ENCODE assay signal across 29 cellular contexts in the genomic region with DNA sequence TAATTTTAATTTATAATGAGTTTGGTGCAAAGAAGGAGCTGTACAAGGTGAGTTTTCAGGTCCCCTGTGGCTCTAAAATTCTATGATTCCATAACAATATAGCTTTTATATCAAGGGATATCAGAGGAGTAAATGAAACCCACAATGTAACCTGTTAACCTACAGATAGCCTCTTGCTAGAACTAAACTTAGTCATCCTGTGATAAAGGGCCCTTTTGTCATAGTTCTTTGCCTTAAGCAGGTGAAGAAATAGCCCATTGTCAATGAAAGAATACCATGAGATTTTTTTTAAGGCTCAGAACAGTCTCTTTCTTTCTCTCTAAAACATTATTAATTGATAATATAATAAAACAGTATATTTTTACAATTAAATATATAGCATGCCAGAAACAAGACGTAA.
"Had no signal": no experiment of that assay in that cellular context is flagged by ENCODE, and none has a peak within 500 bp of the region (broad histone marks: within the 10 kb centered on the region; RNA-seq: fewer than 3 reads in every experiment).

No MANE protein-coding gene starts in this region.

- H3K27me3 Mint-ChIP-seq: effector memory CD8-positive, alpha-beta T cell; stimulated activated naive CD8-positive, alpha-beta T cell treated with anti-CD3 and anti-CD28 coated beads, Interleukin-15, amount 100 ng/mL, for 72 hours had no signal

- H3K36me3 Mint-ChIP-seq: naive thymus-derived CD4-positive, alpha-beta T cell had no signal

- H3K27me3 ChIP-seq: gastroesophageal sphincter, heart left ventricle, hepatocyte, left lung, right atrium auricular region, thyroid gland, vagina had no signal

- FAIRE-seq: endometrium had no signal

- H3K4me1 Mint-ChIP-seq: naive thymus-derived CD4-positive, alpha-beta T cell; nephron progenitor cell; stimulated activated naive CD8-positive, alpha-beta T cell treated with anti-CD3 and anti-CD28 coated beads, Interleukin-15, amount 100 ng/mL, for 72 hours had no signal

- H3K9me3 Mint-ChIP-seq: nephron progenitor cell; stimulated activated naive CD8-positive, alpha-beta T cell treated with anti-CD3 and anti-CD28 coated beads, Interleukin-15, amount 100 ng/mL, for 72 hours had no signal

- H3K36me3 ChIP-seq: gastroesophageal sphincter, heart left ventricle, left lung, prostate gland, right atrium auricular region, thyroid gland, vagina had no signal

- H3K4me3 Mint-ChIP-seq: effector memory CD8-positive, alpha-beta T cell; naive thymus-derived CD4-positive, alpha-beta T cell; nephron progenitor cell; stimulated activated naive CD8-positive, alpha-beta T cell treated with anti-CD3 and anti-CD28 coated beads, Interleukin-15, amount 100 ng/mL, for 72 hours had no signal

- H3K27ac Mint-ChIP-seq: effector memory CD8-positive, alpha-beta T cell; naive thymus-derived CD4-positive, alpha-beta T cell; nephron progenitor cell; stimulated activated naive CD8-positive, alpha-beta T cell treated with anti-CD3 and anti-CD28 coated beads, Interleukin-15, amount 100 ng/mL, for 72 hours had no signal

- H3K4me3 ChIP-seq: gastroesophageal sphincter, heart left ventricle, hepatocyte, left lung, prostate gland, right atrium auricular region, smooth muscle cell, thyroid gland, vagina had no signal

- DNase-seq: cortex of kidney; effector memory CD8-positive, alpha-beta T cell; foreskin fibroblast; heart left ventricle; left cardiac atrium; left lung; mesendoderm; midbrain; naive thymus-derived CD4-positive, alpha-beta T cell; nephron progenitor cell; nucleus accumbens; stimulated activated CD4-positive, alpha-beta T cell treated with anti-CD3 and anti-CD28 coated beads, Interleukin-12 subunit alpha, Interleukin-12 subunit beta, amount 100 ng/mL, for 4 hours; stimulated activated CD4-positive, alpha-beta T cell treated with anti-CD3 and anti-CD28 coated beads, Interleukin-1b, Interleukin-23, amount 100 ng/mL, for 48 hours; stimulated activated CD4-positive, alpha-beta T cell treated with anti-CD3 and anti-CD28 coated beads, Interleukin-4, amount 100 ng/mL, for 1 hour; stimulated activated CD8-positive, alpha-beta memory T cell treated with anti-CD3 and anti-CD28 coated beads, Interleukin-4, amount 100 ng/mL, for 48 hours; stimulated activated naive CD4-positive, alpha-beta T cell; stimulated activated naive CD8-positive, alpha-beta T cell treated with anti-CD3 and anti-CD28 coated beads, Interleukin-15, amount 100 ng/mL, for 72 hours; thyroid gland; trophoblast cell had no signal

- H3K27ac ChIP-seq: epithelial cell of prostate, gastroesophageal sphincter, heart left ventricle, hepatocyte, left lung, prostate gland, right atrium auricular region, thyroid gland, vagina had no signal

- ATAC-seq: effector memory CD8-positive, alpha-beta T cell; esophagus mucosa; gastroesophageal sphincter; heart left ventricle; left cardiac atrium; left lung; naive thymus-derived CD4-positive, alpha-beta T cell; sciatic nerve; stimulated activated naive CD8-positive, alpha-beta T cell treated with anti-CD3 and anti-CD28 coated beads, Interleukin-15, amount 100 ng/mL, for 72 hours had no signal

- H3K9me3 ChIP-seq: gastroesophageal sphincter, heart left ventricle, left lung, prostate gland, right atrium auricular region, thyroid gland, vagina had no signal
